Comparison of ENCODE assay signal across 8 cellular contexts in the genomic region with DNA sequence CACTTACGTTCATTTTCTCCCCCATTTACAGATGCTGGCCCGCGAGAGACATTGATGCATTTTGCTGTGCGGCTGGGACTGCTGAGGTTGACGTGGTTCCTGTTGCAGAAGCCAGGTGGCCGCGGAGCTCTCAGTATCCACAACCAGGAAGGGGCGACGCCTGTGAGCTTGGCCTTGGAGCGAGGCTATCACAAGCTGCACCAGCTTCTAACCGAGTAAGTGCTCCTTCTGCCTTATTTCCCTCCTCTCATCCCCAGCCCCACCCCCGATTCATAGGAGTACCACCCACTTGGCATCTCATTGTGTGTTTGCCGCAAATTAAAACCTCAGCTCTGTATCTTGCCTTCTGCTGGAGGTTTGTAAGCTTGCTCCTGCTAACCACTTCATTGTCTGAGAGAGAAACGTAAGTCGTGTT.
DNase-seq lines count a peak whose midpoint lies in the region; ATAC-seq and TF ChIP-seq lines count a peak whose summit lies in the region.

No MANE protein-coding gene starts in this region.

- TF ChIP-seq CTCF in CD14-positive monocyte (IDR thresholded peaks at IDR 0.05), result peak; percentile 19

- H3K4me1 Mint-ChIP-seq in CD14-positive monocyte, result peaks cover 87% of the 10 kb centered on the region

- peak; percentile 73 for DNase-seq in CD14-positive monocyte (ENCODE audit: low spot score)
- DNase-seq in NCI-H2107 treated with DMSO at 0.1 percent for 48 hours (lab: John Stamatoyannopoulos, UW; ENCODE audit: unreplicated experiment), result peak; percentile 61
- peak; percentile 13 for DNase-seq in activated gamma-delta T cell (lab: John Stamatoyannopoulos, UW)
- DNase-seq in iPS DF 6.9 (ENCODE audit: low read depth, low spot score), result peak; percentile 13
- peak; percentile 33 for DNase-seq in stimulated activated naive CD8-positive, alpha-beta T cell treated with anti-CD3 and anti-CD28 coated beads, Interleukin-15, Interleukin-2, amounts not matched to agents 100 U/mL and 50 U/mL, for 24 hours
- DNase-seq in SW480 (ENCODE audit: low spot score), result no peak
- no peak for DNase-seq in KG1 (lab: John Stamatoyannopoulos, UW)

- no peak overlapping the region for H3K27ac ChIP-seq in iPS DF 6.9 (ENCODE audit: low read length)

- peaks cover 0 to 5% of the 10 kb centered on the region in 2 donors for H3K36me3 Mint-ChIP-seq in CD14-positive monocyte

- intact Hi-C loops in CD14-positive monocyte (cut with micrococcal nuclease), result loop anchor here in 1 of 2 donors (2.0 kb wide), 1 partner anchor 41 kb away; no protein-coding TSS in a partner anchor

- no peak overlapping the region for H3K4me3 ChIP-seq in iPS DF 6.9 (ENCODE audit: low read length)

- H3K9me3 Mint-ChIP-seq in CD14-positive monocyte, result no peaks in the 10 kb centered on the region

- peak overlapping the region; percentile 86 to 96 for H3K4me3 Mint-ChIP-seq in CD14-positive monocyte

- peak; percentile 14 for ATAC-seq in stimulated activated naive CD8-positive, alpha-beta T cell treated with anti-CD3 and anti-CD28 coated beads, Interleukin-15, Interleukin-2, amounts not matched to agents 100 U/mL and 50 U/mL, for 24 hours
- ATAC-seq in HG02759 (IDR thresholded peaks at IDR 0.05; ENCODE audit: unreplicated experiment), result no peak

- peaks cover 0 to 2% (median 0%) of the 10 kb centered on the region in 3 donors for H3K27me3 Mint-ChIP-seq in CD14-positive monocyte (ENCODE audit: low read depth in 3 of 3)

- H3K36me3 ChIP-seq in iPS DF 6.9 (ENCODE audit: control insufficient read depth, insufficient read depth, low read length), result peaks cover 3% of the 10 kb centered on the region; the same call in 1 of the 2 replicates

- H3K9me3 ChIP-seq in iPS DF 6.9 (ENCODE audit: control insufficient read depth, insufficient read depth, low read length), result no peaks in the 10 kb centered on the region

- peak overlapping the region; percentile 98 to 100 (median 99) for H3K27ac Mint-ChIP-seq in CD14-positive monocyte

- no peaks in the 10 kb centered on the region for H3K4me1 ChIP-seq in iPS DF 6.9 (ENCODE audit: control insufficient read depth, insufficient read depth, low read length)

- WGBS in iPS DF 6.9 (ENCODE audit: insufficient coverage, insufficient read length), result no CpG with 5 or more reads among the region's 15 CpGs

- H3K27me3 ChIP-seq in iPS DF 6.9 (ENCODE audit: control insufficient read depth, insufficient read depth, low read length), result no peaks in the 10 kb centered on the region

Comparison
In these comparisons a context has a peak if more than half of its experiments do, and no peak if none do; other contexts are left out.
1. DNase-seq: peak in CD14-positive monocyte (single experiment), NCI-H2107 treated with DMSO at 0.1 percent for 48 hours (single experiment), activated gamma-delta T cell (single experiment), iPS DF 6.9 (single experiment) and stimulated activated naive CD8-positive, alpha-beta T cell treated with anti-CD3 and anti-CD28 coated beads, Interleukin-15, Interleukin-2, amounts not matched to agents 100 U/mL and 50 U/mL, for 24 hours (single experiment); none in SW480 (single experiment) and KG1 (single experiment).